Comparison of ENCODE assay signal across 8 cellular contexts in the genomic region with DNA sequence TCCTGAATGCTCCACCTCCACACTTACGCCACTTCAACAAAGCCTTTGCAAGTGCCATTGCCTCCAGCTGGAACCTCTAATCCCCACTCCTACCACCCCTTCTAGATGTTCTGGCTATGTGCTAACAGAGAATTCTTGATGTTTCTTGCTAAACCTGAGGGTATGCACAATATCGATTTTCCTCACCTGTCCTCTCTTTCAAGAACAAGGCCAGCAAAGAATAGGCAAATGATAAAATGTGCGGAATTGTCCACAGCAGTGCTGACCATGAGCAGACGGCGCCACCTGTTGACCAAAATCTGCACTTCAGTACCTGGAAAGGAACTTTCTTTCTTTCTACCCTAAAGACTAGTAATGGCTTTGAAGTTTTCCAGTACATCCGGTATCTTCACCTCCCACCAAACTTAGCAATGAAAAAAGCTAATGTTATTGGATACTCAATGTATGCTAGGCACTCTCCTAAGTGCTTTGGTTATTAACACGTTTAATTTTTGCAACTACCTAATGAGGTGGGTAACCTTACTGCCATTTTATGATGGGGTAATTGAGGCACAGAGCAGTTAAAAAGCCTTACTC. TPM values are rescaled to one million over a fixed set of nuclear protein-coding genes. Genes with fewer than 3 reads are reported as not detected.
DNase-seq lines count a peak whose midpoint lies in the region; ATAC-seq and TF ChIP-seq lines count a peak whose summit lies in the region.

No MANE protein-coding gene starts in this region.

- no peaks in the 10 kb centered on the region for H3K27me3 Mint-ChIP-seq in T-helper 17 cell

- peak; percentile 96 for TF ChIP-seq CTCF in LNCaP clone FGC (IDR thresholded peaks at IDR 0.05; ENCODE audit: control insufficient read depth, extremely low read depth, insufficient read depth)

- no peak overlapping the region for H3K4me3 ChIP-seq in LNCaP clone FGC (ENCODE audit: low read depth, low read length)

- ATAC-seq in T-helper 17 cell (no peak), GM21528 (IDR thresholded peaks at IDR 0.05; ENCODE audit: low FRiP score, unreplicated experiment) (no peak), GM21423 (IDR thresholded peaks at IDR 0.05; ENCODE audit: unreplicated experiment) (no peak)

- no peaks in the 10 kb centered on the region for H3K9me3 ChIP-seq in T-helper 17 cell (ENCODE audit: control insufficient read depth, low read length, poor library complexity, severe bottlenecking)

- H3K36me3 Mint-ChIP-seq in T-helper 17 cell (ENCODE audit: low read depth) = peaks cover 3% of the 10 kb centered on the region

- H3K4me3 Mint-ChIP-seq in T-helper 17 cell = no peak overlapping the region

- H3K4me1 Mint-ChIP-seq in T-helper 17 cell = peaks cover 22% of the 10 kb centered on the region

- H3K27ac Mint-ChIP-seq in T-helper 17 cell = no peak overlapping the region

- DNase-seq in EL = peak; percentile 60
- DNase-seq in LNCaP clone FGC (ENCODE audit: low read depth) = no peak
- peak; percentile 52 to 70 (median 53) for DNase-seq in T-helper 17 cell
- DNase-seq in anterior cingulate cortex (lab: John Stamatoyannopoulos, UW) = peak in 47 of 58 donors; percentile 4 to 83 (median 32)
- peak in 38 of 51 donors; percentile 5 to 79 (median 36) for DNase-seq in hypothalamus (lab: John Stamatoyannopoulos, UW)
- DNase-seq in stimulated activated CD4-positive, alpha-beta T cell treated with anti-CD3 and anti-CD28 coated beads, Interleukin-12 subunit alpha, Interleukin-12 subunit beta, amount 100 ng/mL, for 4 hours = peak; percentile 73

RNA-seq across cellular contexts. Expression of gene TIMM10, which starts 3.4 kb away (rescaled TPM):
- 10 to 100 TPM; 17.0 to 19.1 TPM for total RNA-seq in T-helper 17 cell

RNA-seq across cellular contexts. Expression of gene SMTNL1, which starts 10.3 kb away (rescaled TPM):
- total RNA-seq in T-helper 17 cell = not detected

RNA-seq across cellular contexts. Expression of gene SLC43A1, which starts 11.6 kb away (rescaled TPM):
- total RNA-seq in T-helper 17 cell = 1 to 10 TPM; 7.8 to 8.0 TPM

RNA-seq across cellular contexts. Expression of gene UBE2L6, which starts 40.3 kb away (rescaled TPM):
- 10 to 100 TPM; 58.9 to 64.1 TPM for total RNA-seq in T-helper 17 cell
